Comparison of ENCODE assay signal across 30 cellular contexts in the genomic region with DNA sequence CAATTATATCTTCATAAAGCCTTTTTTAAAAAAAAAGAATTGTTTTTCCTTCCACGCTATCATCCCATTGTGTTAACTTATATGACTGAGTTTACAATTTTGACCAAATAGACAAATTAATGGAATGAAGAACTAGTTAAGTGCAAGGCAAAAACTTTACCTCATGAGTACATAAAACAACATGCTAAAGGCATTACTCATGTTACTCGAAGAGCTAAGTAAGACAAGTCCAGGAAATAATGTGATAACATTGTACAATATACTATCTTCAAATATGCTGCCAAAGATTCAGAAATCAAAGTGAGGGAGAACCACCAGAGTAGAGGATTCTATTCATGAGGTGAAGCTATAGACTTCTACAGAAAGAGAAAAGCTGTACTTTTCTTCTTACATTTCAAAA. TPM values are rescaled to one million over a fixed set of nuclear protein-coding genes. Genes with fewer than 3 reads are reported as not detected.
DNase-seq lines count a peak whose midpoint lies in the region; FAIRE-seq and TF ChIP-seq lines count a peak whose summit lies in the region.
"Had no signal": no experiment of that assay in that cellular context is flagged by ENCODE, and none has a peak within 500 bp of the region (broad histone marks: within the 10 kb centered on the region; RNA-seq: fewer than 3 reads in every experiment).

No MANE protein-coding gene starts in this region.

- TF ChIP-seq CTCF in astrocyte (IDR thresholded peaks at IDR 0.05; ENCODE audit: insufficient read depth, low read depth, low read length) = no peak
- no peak for TF ChIP-seq CTCF in fibroblast of pulmonary artery (IDR thresholded peaks at IDR 0.05; ENCODE audit: low read length, missing control alignments)
- no peak for TF ChIP-seq CTCF in esophagus muscularis mucosa (IDR thresholded peaks at IDR 0.05)
- TF ChIP-seq CTCF in transverse colon (IDR thresholded peaks at IDR 0.05) = no peak

- no peaks in the 10 kb centered on the region for H3K79me2 ChIP-seq in astrocyte (ENCODE audit: insufficient read depth, low read length)
- H3K79me2 ChIP-seq: hepatocyte had no signal

- in situ Hi-C loops in transverse colon (cut with MboI; ENCODE audit: low pct_ligation_motif_present in 1 of 4, low pct_unique_long_range_greater_than_20kb in 1 of 4, low sequenced_read_pairs in 3 of 4) = loop anchor here in 2 of 4 donors (25.0 kb wide), 2 partner anchors 466 to 491 kb away; no protein-coding TSS in a partner anchor

- H3K4me1 Mint-ChIP-seq in astrocyte (ENCODE audit: low read depth, unreplicated experiment) = peaks cover 20% of the 10 kb centered on the region

- no peaks in the 10 kb centered on the region for H4K20me1 ChIP-seq in astrocyte (ENCODE audit: insufficient read depth, low read length)

- WGBS in esophagus muscularis mucosa = 81% methylated on average over 2 of the region's 2 CpGs
- 34 to 70% methylated on average over 2 of the region's 2 CpGs for WGBS in transverse colon (ENCODE audit: low coverage in 1 of 2), 2 donors

- peaks cover 2% of the 10 kb centered on the region for H3K9me3 Mint-ChIP-seq in astrocyte (ENCODE audit: unreplicated experiment)
- H3K9me3 Mint-ChIP-seq: activated CD4-positive, alpha-beta memory T cell treated with anti-CD3 and anti-CD28 coated beads for 36 hours; activated T-helper 1 cell treated with anti-CD3 and anti-CD28 coated beads, Interleukin-12 subunit alpha, Interleukin-12 subunit beta, Interleukin-2, Interleukin-4 antibody, amounts not matched to agents 30 ng/mL and 10 ng/mL and 1 ng/mL, durations not matched to agents 14 hours and 24 hours and 36 hours; CD14-positive monocyte; GM23338; nephron; stimulated activated memory B cell treated with anti-CD40 and anti-IgM and Interleukin-4, amounts not matched to agents 10 μg/mL and 1 μg/mL and 100 μg/mL, for 72 hours had no signal

- no peak overlapping the region for H3K27ac Mint-ChIP-seq in astrocyte (ENCODE audit: unreplicated experiment)
- H3K27ac Mint-ChIP-seq: activated CD4-positive, alpha-beta memory T cell treated with anti-CD3 and anti-CD28 coated beads for 36 hours; activated T-helper 1 cell treated with anti-CD3 and anti-CD28 coated beads, Interleukin-12 subunit alpha, Interleukin-12 subunit beta, Interleukin-2, Interleukin-4 antibody, amounts not matched to agents 30 ng/mL and 10 ng/mL and 1 ng/mL, durations not matched to agents 14 hours and 24 hours and 36 hours; CD14-positive monocyte; GM23338; nephron; stimulated activated memory B cell treated with anti-CD40 and anti-IgM and Interleukin-4, amounts not matched to agents 10 μg/mL and 1 μg/mL and 100 μg/mL, for 72 hours had no signal

- no peaks in the 10 kb centered on the region for H3K36me3 ChIP-seq in astrocyte (ENCODE audit: insufficient read depth, low read length)
- no peaks in the 10 kb centered on the region for H3K36me3 ChIP-seq in esophagus muscularis mucosa
- H3K36me3 ChIP-seq in transverse colon = no peaks in the 10 kb centered on the region
- H3K36me3 ChIP-seq: gastroesophageal sphincter had no signal

- no peak for TF ChIP-seq EP300 in esophagus muscularis mucosa (IDR thresholded peaks at IDR 0.05)
- TF ChIP-seq EP300 in transverse colon (IDR thresholded peaks at IDR 0.05; ENCODE audit: low read depth) = no peak

- H3K27me3 ChIP-seq in astrocyte (ENCODE audit: insufficient read depth, low read length) (no peaks in the 10 kb centered on the region), esophagus muscularis mucosa (no peaks in the 10 kb centered on the region), transverse colon (no peaks in the 10 kb centered on the region)
- H3K27me3 ChIP-seq: body of pancreas, gastroesophageal sphincter, hepatocyte had no signal

- TF ChIP-seq POLR2A in esophagus muscularis mucosa (IDR thresholded peaks at IDR 0.05; ENCODE audit: low read depth) = no peak
- no peak for TF ChIP-seq POLR2A in transverse colon (IDR thresholded peaks at IDR 0.05)

- H3K4me3 ChIP-seq in astrocyte (ENCODE audit: insufficient read depth, low read depth, low read length) (no peak overlapping the region), fibroblast of pulmonary artery (replicated peaks; ENCODE audit: low read depth, low read length) (no peak overlapping the region), esophagus muscularis mucosa (no peak overlapping the region), transverse colon (no peak overlapping the region)
- H3K4me3 ChIP-seq: body of pancreas, gastroesophageal sphincter, GM23338, hepatocyte had no signal

- no peaks in the 10 kb centered on the region for H3K36me3 Mint-ChIP-seq in astrocyte (ENCODE audit: low read depth, unreplicated experiment)
- H3K36me3 Mint-ChIP-seq: activated CD4-positive, alpha-beta memory T cell treated with anti-CD3 and anti-CD28 coated beads for 36 hours; CD14-positive monocyte; stimulated activated memory B cell treated with anti-CD40 and anti-IgM and Interleukin-4, amounts not matched to agents 10 μg/mL and 1 μg/mL and 100 μg/mL, for 72 hours had no signal

- FAIRE-seq in astrocyte (lab: Jason Lieb, UNC) = peak; percentile 76
- FAIRE-seq: colon had no signal

- DNase-seq in HCEC 1CT = peak; percentile 48
- peak; percentile 38 for DNase-seq in astrocyte (ENCODE audit: low read depth)
- peak; percentile 56 for DNase-seq in fibroblast of pulmonary artery (ENCODE audit: low read depth)
- DNase-seq in H4 (ENCODE audit: low spot score) = no peak
- no peak for DNase-seq in esophagus muscularis mucosa (ENCODE audit: extremely low spot score)
- DNase-seq in transverse colon = no peak
- no peak for DNase-seq in midbrain (lab: John Stamatoyannopoulos, UW)
- DNase-seq: activated CD4-positive, alpha-beta memory T cell treated with anti-CD3 and anti-CD28 coated beads for 36 hours; activated CD4-positive, CD25-positive, alpha-beta regulatory T cell treated with anti-CD3 and anti-CD28 coated beads, Interleukin-2, amount 50 U/mL, for 72 hours; activated CD8-positive, alpha-beta memory T cell treated with anti-CD3 and anti-CD28 coated beads, Interleukin-2, amount 50 U/mL, for 4 hours; activated naive CD4-positive, alpha-beta T cell treated with Interleukin-2 at 50 U/mL for 16 hours; body of pancreas; DMS79; effector CD8-positive, alpha-beta T cell; erythroblast; left colon; NCI-H1417; NCI-H2081; NCI-H2227 treated with DMSO at 0.1 percent for 48 hours; SHP77 treated with DMSO at 0.1 percent for 48 hours had no signal

- H3K4me2 ChIP-seq in astrocyte (ENCODE audit: low read length) = no peak overlapping the region
- H3K4me2 ChIP-seq: GM23338, hepatocyte had no signal

- no peak overlapping the region for H3K9ac ChIP-seq in astrocyte (ENCODE audit: low read length)

- H3K9me3 ChIP-seq in astrocyte (ENCODE audit: insufficient read depth, low read depth, low read length) (no peaks in the 10 kb centered on the region), esophagus muscularis mucosa (no peaks in the 10 kb centered on the region), transverse colon (no peaks in the 10 kb centered on the region)
- H3K9me3 ChIP-seq: body of pancreas, gastroesophageal sphincter had no signal

- no peak overlapping the region for H3K4me3 Mint-ChIP-seq in astrocyte (ENCODE audit: unreplicated experiment)
- H3K4me3 Mint-ChIP-seq: activated CD4-positive, alpha-beta memory T cell treated with anti-CD3 and anti-CD28 coated beads for 36 hours; activated T-helper 1 cell treated with anti-CD3 and anti-CD28 coated beads, Interleukin-12 subunit alpha, Interleukin-12 subunit beta, Interleukin-2, Interleukin-4 antibody, amounts not matched to agents 30 ng/mL and 10 ng/mL and 1 ng/mL, durations not matched to agents 14 hours and 24 hours and 36 hours; CD14-positive monocyte; GM23338; nephron; stimulated activated memory B cell treated with anti-CD40 and anti-IgM and Interleukin-4, amounts not matched to agents 10 μg/mL and 1 μg/mL and 100 μg/mL, for 72 hours had no signal

- H3K27me3 Mint-ChIP-seq in astrocyte (ENCODE audit: low read depth, unreplicated experiment) = no peaks in the 10 kb centered on the region

- peaks cover 3% of the 10 kb centered on the region for H3K4me1 ChIP-seq in astrocyte (ENCODE audit: insufficient read depth, low read length)
- peaks cover 0 to 9% (median 3%) of the 10 kb centered on the region in 4 donors for H3K4me1 ChIP-seq in esophagus muscularis mucosa
- H3K4me1 ChIP-seq in transverse colon = peaks cover 0 to 6% (median 0%) of the 10 kb centered on the region in 4 donors
- H3K4me1 ChIP-seq: body of pancreas, gastroesophageal sphincter had no signal

- H2AFZ ChIP-seq in astrocyte (ENCODE audit: low read depth, low read length) = no peak overlapping the region
- H2AFZ ChIP-seq: GM23338, hepatocyte had no signal

- intact Hi-C loops in esophagus muscularis mucosa (cut with DNase I) = loop anchor here (5.0 to 10.0 kb wide), 3 partner anchors 203 to 476 kb away; no protein-coding TSS in a partner anchor
- intact Hi-C loops in transverse colon (cut with DNase I; ENCODE audit: low total_unique reads) = no loop called here

- no peak overlapping the region for H3K27ac ChIP-seq in astrocyte (ENCODE audit: low read depth, low read length)
- H3K27ac ChIP-seq in esophagus muscularis mucosa (replicated peaks in 1 of 4) = no peak overlapping the region
- H3K27ac ChIP-seq in transverse colon = no peak overlapping the region
- H3K27ac ChIP-seq: body of pancreas, gastroesophageal sphincter, hepatocyte, HL-60 had no signal

RNA-seq across cellular contexts. Expression of a gene that starts 24.2 kb away (rescaled TPM):
- total RNA-seq in astrocyte (0.20 TPM in 1 of 2 replicates, not detected in the other), esophagus muscularis mucosa (1 to 10 TPM; 1.2 to 3.1 (median 1.7) TPM), transverse colon (under 1 TPM in 2 of 4 donors, not detected in 2; 0.48 to 0.96 TPM)
- total RNA-seq in H4 (2014; rRNA removed; shearing (Covaris generic)) = not detected in 2 replicates
- total RNA-seq: activated CD4-positive, alpha-beta memory T cell treated with anti-CD3 and anti-CD28 coated beads for 36 hours; activated T-helper 1 cell treated with anti-CD3 and anti-CD28 coated beads, Interleukin-12 subunit alpha, Interleukin-12 subunit beta, Interleukin-2, Interleukin-4 antibody, amounts not matched to agents 30 ng/mL and 10 ng/mL and 1 ng/mL, durations not matched to agents 14 hours and 24 hours and 36 hours; body of pancreas; T-helper 2 cell treated with Interferon-gamma antibody and Interleukin-4, amounts not matched to agents 100 ng/mL and 5 ng/mL, for 36 hours had no signal

Comparison
In these comparisons a context has a peak if more than half of its experiments do, and no peak if none do; other contexts are left out.
1. DNase-seq: peak in HCEC 1CT (single experiment), astrocyte (single experiment) and fibroblast of pulmonary artery (single experiment); none in H4 (single experiment), esophagus muscularis mucosa (single experiment), transverse colon (single experiment) and midbrain (single experiment).